In the genomic region with DNA sequence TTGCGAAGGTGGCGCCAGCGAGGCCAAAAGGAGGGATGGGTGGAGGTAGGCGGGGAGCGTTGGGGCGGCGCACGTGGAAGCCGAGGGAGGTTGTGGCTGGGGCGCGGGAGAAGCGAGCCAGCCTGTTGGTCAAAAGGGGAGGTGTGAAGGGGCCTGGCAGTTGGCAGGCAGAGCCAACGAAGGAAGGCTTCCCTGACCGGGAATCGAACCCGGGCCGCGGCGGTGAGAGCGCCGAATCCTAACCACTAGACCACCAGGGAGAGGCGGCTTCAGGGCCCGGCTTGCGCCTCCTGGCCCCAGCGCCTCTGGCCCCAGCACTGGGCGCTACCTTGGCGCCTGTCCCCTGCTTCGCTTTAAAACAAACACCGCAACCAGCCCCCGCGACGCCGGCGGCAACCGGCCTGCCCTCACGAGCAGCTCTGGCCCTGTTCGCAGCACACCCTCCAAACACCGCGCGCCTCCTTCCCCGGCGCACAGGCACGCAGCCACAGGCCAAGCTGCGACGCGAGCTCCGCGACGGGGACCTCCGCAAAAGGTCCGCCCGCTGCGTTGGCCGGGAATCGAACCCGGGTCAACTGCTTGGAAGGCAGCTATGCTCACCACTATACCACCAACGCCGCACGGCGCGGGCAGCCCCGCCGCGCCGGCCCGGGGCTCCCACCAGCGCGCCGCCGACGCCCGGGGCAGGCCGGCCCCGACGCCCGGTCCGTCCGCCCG, we compare ENCODE assay signal across 8 cellular contexts. TPM values are rescaled to one million over a fixed set of nuclear protein-coding genes. Genes with fewer than 3 reads are reported as not detected.
DNase-seq lines count a peak whose midpoint lies in the region; ATAC-seq lines count a peak whose summit lies in the region.
"Not testable (repeated sequence)": the region's sequence is repeated elsewhere in the genome, so short reads cannot be mapped to it uniquely, and the experiment has no call there.

No MANE protein-coding gene starts in this region.

- not testable (repeated sequence) for H3K36me3 Mint-ChIP-seq in activated T-cell treated with anti-CD3 and anti-CD28 coated beads, Interleukin-2, amount 50 U/mL, for 72 hours (ENCODE audit: insufficient read depth in 2 of 2); stimulated activated memory B cell treated with anti-CD40 and anti-IgM and Interleukin-4, amounts not matched to agents 10 μg/mL and 1 μg/mL and 100 μg/mL, for 72 hours

- not testable (repeated sequence) for H3K4me1 Mint-ChIP-seq in activated T-cell treated with anti-CD3 and anti-CD28 coated beads, Interleukin-2, amount 50 U/mL, for 72 hours (ENCODE audit: low read depth); stimulated activated memory B cell treated with anti-CD40 and anti-IgM and Interleukin-4, amounts not matched to agents 10 μg/mL and 1 μg/mL and 100 μg/mL, for 72 hours

- H3K9me3 Mint-ChIP-seq in activated T-cell treated with anti-CD3 and anti-CD28 coated beads, Interleukin-2, amount 50 U/mL, for 72 hours; stimulated activated memory B cell treated with anti-CD40 and anti-IgM and Interleukin-4, amounts not matched to agents 10 μg/mL and 1 μg/mL and 100 μg/mL, for 72 hours: not testable (repeated sequence)

- H3K27ac Mint-ChIP-seq in activated T-cell treated with anti-CD3 and anti-CD28 coated beads, Interleukin-2, amount 50 U/mL, for 72 hours; stimulated activated memory B cell treated with anti-CD40 and anti-IgM and Interleukin-4, amounts not matched to agents 10 μg/mL and 1 μg/mL and 100 μg/mL, for 72 hours: not testable (repeated sequence)

- DNase-seq in activated T-cell treated with anti-CD3 and anti-CD28 coated beads, Interleukin-2, amount 50 U/mL, for 72 hours; left cardiac atrium: not testable (repeated sequence)

- peak; percentile 38 for ATAC-seq in GM18861 (IDR thresholded peaks at IDR 0.05; ENCODE audit: unreplicated experiment)
- peak; percentile 35 for ATAC-seq in GM21367 (IDR thresholded peaks at IDR 0.05; ENCODE audit: unreplicated experiment)
- peak; percentile 48 for ATAC-seq in HG02610 (IDR thresholded peaks at IDR 0.05; ENCODE audit: unreplicated experiment)
- peak; percentile 44 for ATAC-seq in HG03097 (IDR thresholded peaks at IDR 0.05; ENCODE audit: low FRiP score, unreplicated experiment)
- ATAC-seq in HG03571 (IDR thresholded peaks at IDR 0.05; ENCODE audit: unreplicated experiment) = peak; percentile 26
- peak; percentile 50 to 53 for ATAC-seq in activated T-cell treated with anti-CD3 and anti-CD28 coated beads, Interleukin-2, amount 50 U/mL, for 72 hours (replicated peaks in 1 of 2)
- ATAC-seq in left cardiac atrium = peak; percentile 35 to 84
- ATAC-seq in stimulated activated memory B cell treated with anti-CD40 and anti-IgM and Interleukin-4, amounts not matched to agents 10 μg/mL and 1 μg/mL and 100 μg/mL, for 72 hours = peak; percentile 34

- not testable (repeated sequence) for H3K4me3 Mint-ChIP-seq in activated T-cell treated with anti-CD3 and anti-CD28 coated beads, Interleukin-2, amount 50 U/mL, for 72 hours; stimulated activated memory B cell treated with anti-CD40 and anti-IgM and Interleukin-4, amounts not matched to agents 10 μg/mL and 1 μg/mL and 100 μg/mL, for 72 hours

- intact Hi-C loops in left cardiac atrium (cut with DNase I) = not testable (repeated sequence)

- H3K27me3 Mint-ChIP-seq in activated T-cell treated with anti-CD3 and anti-CD28 coated beads, Interleukin-2, amount 50 U/mL, for 72 hours (ENCODE audit: low read depth); stimulated activated memory B cell treated with anti-CD40 and anti-IgM and Interleukin-4, amounts not matched to agents 10 μg/mL and 1 μg/mL and 100 μg/mL, for 72 hours: not testable (repeated sequence)

RNA-seq across cellular contexts. Expression of gene FCGR2A, which starts 58.1 kb away (rescaled TPM):
- total RNA-seq in activated T-cell treated with anti-CD3 and anti-CD28 coated beads, Interleukin-2, amount 50 U/mL, for 72 hours = under 1 TPM; 0.43 to 0.88 TPM
- total RNA-seq in left cardiac atrium = 10 to 100 TPM; 37.9 to 48.7 TPM

Comparison
In these comparisons a context has a peak if more than half of its experiments do, and no peak if none do; other contexts are left out.
1. RNA of gene FCGR2A, which starts 58.1 kb away (total RNA-seq): 37.9 to 48.7 TPM in left cardiac atrium; 0.43 to 0.88 TPM in activated T-cell treated with anti-CD3 and anti-CD28 coated beads, Interleukin-2, amount 50 U/mL, for 72 hours; every median in the first group is over 10 times any median in the second.
2. Peak in every context shown above with its lines, with median percentiles within 50 percentile points of each other: ATAC-seq.